In genomic region chr11:803770-804598, GRCh38 we compare ENCODE assay signal across 9 cellular contexts. TPM values are rescaled to one million over a fixed set of nuclear protein-coding genes. Genes with fewer than 3 reads are reported as not detected.
DNase-seq lines count a peak whose midpoint lies in the region; ATAC-seq, FAIRE-seq and TF ChIP-seq lines count a peak whose summit lies in the region.
"Had no signal": no experiment of that assay in that cellular context is flagged by ENCODE, and none has a peak within 500 bp of the region (broad histone marks: within the 10 kb centered on the region; RNA-seq: fewer than 3 reads in every experiment).

No MANE protein-coding gene starts in this region.

- DNase-seq in COR-L47 (lab: John Stamatoyannopoulos, UW) (peak; percentile 58), NCI-H1105 (lab: John Stamatoyannopoulos, UW) (peak; percentile 87), bronchial epithelial cell (ENCODE audit: low read depth) (peak; percentile 65), nephron progenitor cell (peak; percentile 45), NCI-H2196 (lab: John Stamatoyannopoulos, UW; ENCODE audit: unreplicated experiment) (no peak), SK-N-DZ (ENCODE audit: low spot score) (no peak)
- DNase-seq in effector CD4-positive, alpha-beta T cell = no peak

- no peak for ATAC-seq in HG02973 (IDR thresholded peaks at IDR 0.05; ENCODE audit: unreplicated experiment)

- H3K4me3 Mint-ChIP-seq in nephron progenitor cell = peak overlapping the region; percentile 78

- H3K27me3 ChIP-seq in bronchial epithelial cell (ENCODE audit: control insufficient read depth, insufficient read depth, low read length) = no peaks in the 10 kb centered on the region

- no peak for FAIRE-seq in bronchial epithelial cell (lab: Jason Lieb, UNC)

- peak overlapping the region; percentile 58 for H3K4me3 ChIP-seq in bronchial epithelial cell (ENCODE audit: low read depth, low read length)

- H3K36me3 Mint-ChIP-seq in nephron progenitor cell (ENCODE audit: low read depth) = no peaks in the 10 kb centered on the region

- peaks cover 18% of the 10 kb centered on the region for H3K4me1 Mint-ChIP-seq in nephron progenitor cell

- peaks cover 24% of the 10 kb centered on the region for H3K36me3 ChIP-seq in bronchial epithelial cell (ENCODE audit: control insufficient read depth, insufficient read depth, low read length)

- TF ChIP-seq CTCF in bronchial epithelial cell (IDR thresholded peaks at IDR 0.05; ENCODE audit: insufficient read depth, low read length, severe bottlenecking) = no peak
- no peak for TF ChIP-seq CTCF in nephron progenitor cell (IDR thresholded peaks at IDR 0.05)

- no peaks in the 10 kb centered on the region for H3K27me3 Mint-ChIP-seq in nephron progenitor cell (ENCODE audit: low read depth, poor library complexity)

- H3K27ac Mint-ChIP-seq in nephron progenitor cell = no peak overlapping the region

- H3K9me3 Mint-ChIP-seq in nephron progenitor cell = no peaks in the 10 kb centered on the region

RNA-seq across cellular contexts. Expression of gene PIDD1, which starts 1.0 kb away (rescaled TPM):
- total RNA-seq in bronchial epithelial cell = 4.4 and 5.0 TPM in 2 replicates
- polyA plus RNA-seq in SK-N-DZ (2014; cell fraction: cytosol; rRNA removed) = 23.1 and 29.8 TPM in 2 replicates
- polyA plus RNA-seq in SK-N-DZ (2014; cell fraction: nucleus; rRNA removed) = 204 and 229 TPM in 2 replicates

RNA-seq across cellular contexts. Expression of gene RPLP2, which starts 5.8 kb away (rescaled TPM):
- total RNA-seq in bronchial epithelial cell = 211 and 353 TPM in 2 replicates
- polyA plus RNA-seq in SK-N-DZ (2014; cell fraction: cytosol; rRNA removed) = 565 and 971 TPM in 2 replicates
- 537 and 699 TPM in 2 replicates for polyA plus RNA-seq in SK-N-DZ (2014; cell fraction: nucleus; rRNA removed)

RNA-seq across cellular contexts. Expression of gene SLC25A22, which starts 5.9 kb away (rescaled TPM):
- total RNA-seq in bronchial epithelial cell = 4.4 and 5.3 TPM in 2 replicates
- polyA plus RNA-seq in SK-N-DZ (2014; cell fraction: cytosol; rRNA removed) = 32.0 and 34.3 TPM in 2 replicates
- 86.5 and 103 TPM in 2 replicates for polyA plus RNA-seq in SK-N-DZ (2014; cell fraction: nucleus; rRNA removed)

RNA-seq across cellular contexts. Expression of gene CEND1, which starts 14.1 kb away (rescaled TPM):
- not detected in 2 replicates for total RNA-seq in bronchial epithelial cell
- polyA plus RNA-seq in SK-N-DZ (2014; cell fraction: cytosol; rRNA removed) = 12.7 and 14.2 TPM in 2 replicates
- 24.6 and 38.5 TPM in 2 replicates for polyA plus RNA-seq in SK-N-DZ (2014; cell fraction: nucleus; rRNA removed)
- total RNA-seq: M059J had no signal

RNA-seq across cellular contexts. Expression of gene PNPLA2, which starts 14.7 kb away (rescaled TPM):
- 9.0 and 15.6 TPM in 2 replicates for total RNA-seq in bronchial epithelial cell
- 23.7 and 25.9 TPM in 2 replicates for polyA plus RNA-seq in SK-N-DZ (2014; cell fraction: cytosol; rRNA removed)
- 119 and 135 TPM in 2 replicates for polyA plus RNA-seq in SK-N-DZ (2014; cell fraction: nucleus; rRNA removed)

Comparison
In these comparisons a context has a peak if more than half of its experiments do, and no peak if none do; other contexts are left out.
1. DNase-seq: peak in COR-L47 (single experiment), NCI-H1105 (single experiment), bronchial epithelial cell (single experiment) and nephron progenitor cell (single experiment); none in NCI-H2196 (single experiment), effector CD4-positive, alpha-beta T cell (single experiment) and SK-N-DZ (single experiment).